28 cellular contexts compared by ENCODE assay signal in genomic region chr2:235575431-235575830, GRCh38.
"Had no signal": no experiment of that assay in that cellular context is flagged by ENCODE, and none has a peak within 500 bp of the region (broad histone marks: within the 10 kb centered on the region; RNA-seq: fewer than 3 reads in every experiment).

No MANE protein-coding gene starts in this region.

- H3K27ac ChIP-seq: esophagus muscularis mucosa, foreskin keratinocyte, gastroesophageal sphincter, heart right ventricle, lower lobe of right lung, neural progenitor cell, parathyroid adenoma, right atrium auricular region, thyroid gland, upper lobe of right lung, uterus had no signal

- H3K4me1 ChIP-seq: foreskin keratinocyte, uterus had no signal

- H3K36me3 Mint-ChIP-seq: memory B cell; mesothelial cell of epicardium; naive thymus-derived CD4-positive, alpha-beta T cell had no signal

- H3K27ac Mint-ChIP-seq: memory B cell; mesothelial cell of epicardium; naive thymus-derived CD4-positive, alpha-beta T cell; nephron; progenitor cell of endocrine pancreas; stimulated activated naive CD8-positive, alpha-beta T cell treated with anti-CD3 and anti-CD28 coated beads, Interleukin-15, amount 100 ng/mL, for 72 hours had no signal

- ATAC-seq: foreskin keratinocyte; gastroesophageal sphincter; heart right ventricle; left ventricle myocardium superior; lower lobe of right lung; naive thymus-derived CD4-positive, alpha-beta T cell; sciatic nerve; stimulated activated naive CD8-positive, alpha-beta T cell treated with anti-CD3 and anti-CD28 coated beads, Interleukin-15, amount 100 ng/mL, for 72 hours; upper lobe of right lung had no signal

- H3K9me3 ChIP-seq: esophagus muscularis mucosa, gastroesophageal sphincter, heart right ventricle, lower lobe of right lung, right atrium auricular region, thyroid gland, upper lobe of right lung, uterus had no signal

- H3K4me3 Mint-ChIP-seq: memory B cell; mesothelial cell of epicardium; naive thymus-derived CD4-positive, alpha-beta T cell; nephron; neural progenitor cell; stimulated activated naive CD8-positive, alpha-beta T cell treated with anti-CD3 and anti-CD28 coated beads, Interleukin-15, amount 100 ng/mL, for 72 hours had no signal

- H2AFZ ChIP-seq: neural progenitor cell, parathyroid adenoma had no signal

- DNase-seq: cortex of kidney; effector CD4-positive, alpha-beta T cell; heart right ventricle; hippocampal formation; left ventricle myocardium superior; lower lobe of right lung; naive thymus-derived CD4-positive, alpha-beta T cell; stimulated activated CD4-positive, alpha-beta T cell treated with anti-CD3 and anti-CD28 coated beads, Interleukin-12 subunit alpha, Interleukin-12 subunit beta, amount 100 ng/mL, for 4 hours; stimulated activated CD4-positive, alpha-beta T cell treated with anti-CD3 and anti-CD28 coated beads, Interleukin-1b, Interleukin-23, amount 100 ng/mL, for 48 hours; stimulated activated CD4-positive, alpha-beta T cell treated with anti-CD3 and anti-CD28 coated beads, Interleukin-4, amount 100 ng/mL, for 1 hour; stimulated activated CD8-positive, alpha-beta memory T cell treated with anti-CD3 and anti-CD28 coated beads, Interleukin-4, amount 100 ng/mL, for 48 hours; stimulated activated naive CD4-positive, alpha-beta T cell; stimulated activated naive CD8-positive, alpha-beta T cell treated with anti-CD3 and anti-CD28 coated beads, Interleukin-15, amount 100 ng/mL, for 72 hours; upper lobe of right lung; uterus had no signal

- H3K27me3 Mint-ChIP-seq: memory B cell, progenitor cell of endocrine pancreas had no signal

- H3K4me1 Mint-ChIP-seq: memory B cell; naive thymus-derived CD4-positive, alpha-beta T cell; stimulated activated naive CD8-positive, alpha-beta T cell treated with anti-CD3 and anti-CD28 coated beads, Interleukin-15, amount 100 ng/mL, for 72 hours had no signal

- H3K9ac ChIP-seq: neural progenitor cell, parathyroid adenoma had no signal

- H3K4me3 ChIP-seq: esophagus muscularis mucosa, gastroesophageal sphincter, heart right ventricle, lower lobe of right lung, neural progenitor cell, right atrium auricular region, smooth muscle cell, thyroid gland, upper lobe of right lung, uterus had no signal

- H3K36me3 ChIP-seq: esophagus muscularis mucosa, gastroesophageal sphincter, heart right ventricle, lower lobe of right lung, neural progenitor cell, right atrium auricular region, thyroid gland, upper lobe of right lung, uterus had no signal

- H3K27me3 ChIP-seq: esophagus muscularis mucosa, foreskin keratinocyte, gastroesophageal sphincter, heart right ventricle, neural progenitor cell, right atrium auricular region, thyroid gland, upper lobe of right lung, uterus had no signal

- H3K9me3 Mint-ChIP-seq: mesothelial cell of epicardium; nephron; neural progenitor cell; stimulated activated naive CD8-positive, alpha-beta T cell treated with anti-CD3 and anti-CD28 coated beads, Interleukin-15, amount 100 ng/mL, for 72 hours had no signal

- H3K4me2 ChIP-seq: neural progenitor cell, smooth muscle cell had no signal
